Comparison of ENCODE assay signal across 24 cellular contexts in genomic region chr3:8254489-8254888, GRCh38.
A peak's percentile ranks its signal among the peaks of the same experiment; 100 is the strongest.
DNase-seq lines count a peak whose midpoint lies in the region; ATAC-seq and TF ChIP-seq lines count a peak whose summit lies in the region.
"Had no signal": no experiment of that assay in that cellular context is flagged by ENCODE, and none has a peak within 500 bp of the region (broad histone marks: within the 10 kb centered on the region; RNA-seq: fewer than 3 reads in every experiment).

No MANE protein-coding gene starts in this region.

- intact Hi-C loops in MCF 10A (cut with micrococcal nuclease) = no loop called here
- intact Hi-C loops in breast epithelium (cut with DNase I; ENCODE audit: low total_unique reads) = no loop called here

- BruUV-seq in MCF 10A (replicated peaks; lab: Mats Ljungman, UMichigan) = no TSS peak

- DNase-seq in MCF 10A (ENCODE audit: unreplicated experiment) (peak; percentile 51), breast epithelium (ENCODE audit: low spot score in 2 of 2) (no peak), epithelial cell of esophagus (ENCODE audit: low read depth) (peak; percentile 97), kidney tubule cell (ENCODE audit: low spot score) (peak; percentile 76)
- no peak for DNase-seq in activated CD4-positive, alpha-beta T cell treated with anti-CD3 and anti-CD28 coated beads for 4 hours
- DNase-seq in activated CD4-positive, CD25-positive, alpha-beta regulatory T cell treated with anti-CD3 and anti-CD28 coated beads, Interleukin-2, amount 50 U/mL, for 72 hours = no peak
- DNase-seq: 8988T; Calu3; DMS79 treated with DMSO at 0.1 percent for 48 hours; GF-D8; GOT3; HCEC 1CT; KBM-7; MG63; NCI-H1694 treated with DMSO at 0.1 percent for 48 hours; NCI-H2171 treated with DMSO at 0.1 percent for 48 hours; NCI-H345; NCI-H510A treated with DMSO at 0.1 percent for 48 hours; NK-92 treated with Interleukin-12 subunit alpha and Interleukin-12 subunit beta, amount 100 ng/mL, for 24 hours; SHP77 treated with DMSO at 0.1 percent for 48 hours had no signal

- H3K4me3 Mint-ChIP-seq in MCF 10A (ENCODE audit: unreplicated experiment) = no peak overlapping the region

- H3K27ac ChIP-seq in breast epithelium = no peak overlapping the region
- H3K27ac ChIP-seq: RWPE1 had no signal

- TF ChIP-seq POLR2A in breast epithelium (IDR thresholded peaks at IDR 0.05) = no peak

- H3K36me3 Mint-ChIP-seq in MCF 10A (ENCODE audit: insufficient read depth, unreplicated experiment) = no peaks in the 10 kb centered on the region

- no peaks in the 10 kb centered on the region for H3K4me1 ChIP-seq in breast epithelium

- no peak overlapping the region for H3K27ac Mint-ChIP-seq in MCF 10A (ENCODE audit: low read depth, unreplicated experiment)

- H3K9me3 ChIP-seq in breast epithelium = no peaks in the 10 kb centered on the region
- H3K9me3 ChIP-seq: MG63 had no signal

- H3K4me1 Mint-ChIP-seq in MCF 10A (ENCODE audit: insufficient read depth, unreplicated experiment) = no peaks in the 10 kb centered on the region

- no peaks in the 10 kb centered on the region for H3K36me3 ChIP-seq in breast epithelium
- H3K36me3 ChIP-seq: MG63 had no signal

- no peak for ATAC-seq in HG02763 (IDR thresholded peaks at IDR 0.05; ENCODE audit: unreplicated experiment)
- ATAC-seq in HG03469 (IDR thresholded peaks at IDR 0.05; ENCODE audit: unreplicated experiment) = no peak
- ATAC-seq: Panc1 had no signal

- H3K4me3 ChIP-seq in breast epithelium (no peak overlapping the region), epithelial cell of esophagus (ENCODE audit: low read length) (no peak overlapping the region)
- H3K4me3 ChIP-seq: MG63 had no signal

- TF ChIP-seq CTCF in MCF 10A (IDR thresholded peaks at IDR 0.05; ENCODE audit: unreplicated experiment) (no peak), breast epithelium (IDR thresholded peaks at IDR 0.05) (no peak), epithelial cell of esophagus (IDR thresholded peaks at IDR 0.05; ENCODE audit: insufficient read depth, low read depth, low read length, missing control alignments) (no peak)

- H3K9me3 Mint-ChIP-seq in MCF 10A (ENCODE audit: unreplicated experiment) = peaks cover 18% of the 10 kb centered on the region

- CTCF ChIA-PET in MCF 10A (lab: Yijun Ruan, JAX) = interaction anchor here (0.5 to 7.6 kb wide), 5 partner anchors 13 to 167 kb away, joined by 3 to 55 read pairs (median 4); no protein-coding TSS in a partner anchor

- no peaks in the 10 kb centered on the region for H3K27me3 Mint-ChIP-seq in MCF 10A (ENCODE audit: insufficient read depth, unreplicated experiment)

- POLR2A ChIA-PET in MCF 10A (lab: Yijun Ruan, JAX) = no interaction called here

- H3K27me3 ChIP-seq in breast epithelium = no peaks in the 10 kb centered on the region
- H3K27me3 ChIP-seq: MG63 had no signal

Comparison
In these comparisons a context has a peak if more than half of its experiments do, and no peak if none do; other contexts are left out.
1. DNase-seq: peak in MCF 10A (single experiment), epithelial cell of esophagus (single experiment) and kidney tubule cell (single experiment); none in breast epithelium (0 of 2), activated CD4-positive, alpha-beta T cell treated with anti-CD3 and anti-CD28 coated beads for 4 hours (0 of 2) and activated CD4-positive, CD25-positive, alpha-beta regulatory T cell treated with anti-CD3 and anti-CD28 coated beads, Interleukin-2, amount 50 U/mL, for 72 hours (single experiment).